9 cellular contexts compared by ENCODE assay signal in the genomic region with DNA sequence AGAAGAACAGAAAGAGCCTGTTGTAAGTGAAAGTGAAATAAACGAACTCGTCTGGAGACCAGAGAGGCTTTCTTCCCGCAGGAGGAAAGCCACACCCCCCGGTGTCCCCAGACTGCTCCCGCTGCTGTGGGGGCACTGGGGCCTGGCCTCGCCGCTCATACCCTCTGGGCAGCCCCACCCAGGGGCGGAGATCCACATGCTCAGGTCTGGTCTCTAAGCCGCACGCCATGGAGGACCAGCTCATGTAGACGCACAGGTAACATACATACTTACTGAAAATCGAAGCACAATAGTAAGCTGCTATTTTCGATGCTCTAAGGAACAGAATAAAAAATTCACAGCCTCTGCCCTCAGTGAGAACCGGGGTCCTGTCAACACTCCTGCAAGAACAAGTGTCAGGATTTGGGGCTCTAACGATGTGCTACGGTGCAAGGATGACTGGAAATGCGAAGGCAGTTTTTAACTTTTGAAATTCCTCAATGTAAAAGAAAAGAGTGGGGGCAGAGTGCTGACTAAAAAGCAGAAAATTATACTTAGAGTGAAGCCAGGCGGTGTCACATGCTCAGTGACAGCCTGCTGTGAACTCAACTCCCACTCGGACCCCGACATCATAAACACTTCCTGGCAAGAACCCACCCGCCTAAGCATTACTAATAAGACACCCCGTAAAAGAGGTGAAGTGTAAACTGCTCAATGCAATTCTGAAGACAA.
DNase-seq lines count a peak whose midpoint lies in the region; ATAC-seq and TF ChIP-seq lines count a peak whose summit lies in the region.
"Had no signal": no experiment of that assay in that cellular context is flagged by ENCODE, and none has a peak within 500 bp of the region (broad histone marks: within the 10 kb centered on the region; RNA-seq: fewer than 3 reads in every experiment).

No MANE protein-coding gene starts in this region.

- ATAC-seq in GM18520 (IDR thresholded peaks at IDR 0.05; ENCODE audit: unreplicated experiment) (no peak), GM19324 (IDR thresholded peaks at IDR 0.05; ENCODE audit: low FRiP score, unreplicated experiment) (no peak)

- no peak for TF ChIP-seq CTCF in GM10266 (IDR thresholded peaks at IDR 0.05; ENCODE audit: control insufficient read depth, insufficient read depth, low read depth, missing control alignments)

- DNase-seq in GM10266 (ENCODE audit: extremely low spot score), result peak; percentile 51
- DNase-seq in OCI-M1 (lab: John Stamatoyannopoulos, UW), result peak; percentile 90
- DNase-seq in activated effector memory CD4-positive, alpha-beta T cell treated with anti-CD3 and anti-CD28 coated beads, Interleukin-2, amount 50 U/mL, for 16 hours, result peak; percentile 90
- peak in 3 of 4 experiments; percentile 53 to 64 (median 55) for DNase-seq in stimulated activated CD4-positive, alpha-beta T cell treated with anti-CD3 and anti-CD28 coated beads, Interleukin-1b, Interleukin-23, amount 100 ng/mL, for 24 hours (ENCODE audit: low read depth in 4 of 4, low spot score in 1 of 4)
- DNase-seq in GM03348 (ENCODE audit: low spot score), result no peak
- no peak for DNase-seq in NCI-H69 (lab: John Stamatoyannopoulos, UW)
- DNase-seq: NCI-H1417 had no signal

Comparison
In these comparisons a context has a peak if more than half of its experiments do, and no peak if none do; other contexts are left out.
1. DNase-seq: peak in GM10266 (single experiment), OCI-M1 (single experiment), activated effector memory CD4-positive, alpha-beta T cell treated with anti-CD3 and anti-CD28 coated beads, Interleukin-2, amount 50 U/mL, for 16 hours (single experiment) and stimulated activated CD4-positive, alpha-beta T cell treated with anti-CD3 and anti-CD28 coated beads, Interleukin-1b, Interleukin-23, amount 100 ng/mL, for 24 hours (3 of 4); none in GM03348 (single experiment) and NCI-H69 (single experiment).